In genomic region chr19:39532233-39533002, GRCh38 we compare ENCODE assay signal across 8 cellular contexts. TPM values are rescaled to one million over a fixed set of nuclear protein-coding genes. Genes with fewer than 3 reads are reported as not detected.
DNase-seq lines count a peak whose midpoint lies in the region; ATAC-seq and TF ChIP-seq lines count a peak whose summit lies in the region.

Gene EID2B (minus strand): TSS chr19:39532852. CDS start chr19:39532802, 50 bp downstream.

- H3K4me1 ChIP-seq in BE2C = no peaks in the 10 kb centered on the region

- H3K4me3 ChIP-seq in BE2C (ENCODE audit: low read depth, low read length) (peak within 1 kb of the TSS; percentile 83), kidney epithelial cell (ENCODE audit: low read depth, low read length) (peak within 1 kb of the TSS; percentile 81)

- H3K27me3 ChIP-seq in BE2C (no peaks in the 10 kb centered on the region), kidney epithelial cell (ENCODE audit: control insufficient read depth, insufficient read depth, low read length) (no peaks in the 10 kb centered on the region)

- peak; percentile 96 for DNase-seq in BE2C
- peak; percentile 100 for DNase-seq in NCI-H345 treated with DMSO at 0.1 percent for 48 hours (lab: John Stamatoyannopoulos, UW; ENCODE audit: unreplicated experiment)
- DNase-seq in cerebellum (ENCODE audit: low spot score) = peak; percentile 92
- DNase-seq in kidney epithelial cell (ENCODE audit: low read depth) = peak; percentile 73
- peak; percentile 96 for DNase-seq in stimulated activated CD4-positive, alpha-beta T cell treated with anti-CD3 and anti-CD28 coated beads, Interleukin-15, amount 100 ng/mL, for 24 hours

- no peaks in the 10 kb centered on the region for H3K36me3 ChIP-seq in BE2C
- H3K36me3 ChIP-seq in kidney epithelial cell (ENCODE audit: control insufficient read depth, insufficient read depth, low read length) = no peaks in the 10 kb centered on the region

- TF ChIP-seq CTCF in BE2C (IDR thresholded peaks at IDR 0.05; ENCODE audit: low read depth, low read length) = peak; percentile 98
- TF ChIP-seq CTCF in kidney epithelial cell (IDR thresholded peaks at IDR 0.05; ENCODE audit: insufficient read depth, low read length, poor library complexity, severe bottlenecking) = peak; percentile 98

- ATAC-seq in GM19043 (IDR thresholded peaks at IDR 0.05; ENCODE audit: low read depth, unreplicated experiment) = peak; percentile 79
- peak; percentile 86 for ATAC-seq in HG03354 (IDR thresholded peaks at IDR 0.05; ENCODE audit: poor library complexity, severe bottlenecking, unreplicated experiment)
- peak; percentile 92 to 94 for ATAC-seq in activated CD4-positive, CD25-positive, alpha-beta regulatory T cell treated with anti-CD3 and anti-CD28 coated beads, Interleukin-2, amount 50 U/mL, for 24 hours

- no peaks in the 10 kb centered on the region for H3K9me3 ChIP-seq in BE2C

RNA-seq across cellular contexts. Expression of gene EID2B, which starts in this region (rescaled TPM):
- 5.7 TPM for polyA plus RNA-seq in BE2C (2012; ENCODE audit: insufficient read depth, insufficient read length, low read depth)
- total RNA-seq in cerebellum = 14.5 TPM
- total RNA-seq in kidney epithelial cell = 1.3 and 3.1 TPM in 2 replicates

Comparison
In these comparisons a context has a peak if more than half of its experiments do, and no peak if none do; other contexts are left out.
1. Peak in every context shown above with its lines: DNase-seq, ATAC-seq and H3K4me3 ChIP-seq.